ENCODE assay signal across 27 cellular contexts in the genomic region with DNA sequence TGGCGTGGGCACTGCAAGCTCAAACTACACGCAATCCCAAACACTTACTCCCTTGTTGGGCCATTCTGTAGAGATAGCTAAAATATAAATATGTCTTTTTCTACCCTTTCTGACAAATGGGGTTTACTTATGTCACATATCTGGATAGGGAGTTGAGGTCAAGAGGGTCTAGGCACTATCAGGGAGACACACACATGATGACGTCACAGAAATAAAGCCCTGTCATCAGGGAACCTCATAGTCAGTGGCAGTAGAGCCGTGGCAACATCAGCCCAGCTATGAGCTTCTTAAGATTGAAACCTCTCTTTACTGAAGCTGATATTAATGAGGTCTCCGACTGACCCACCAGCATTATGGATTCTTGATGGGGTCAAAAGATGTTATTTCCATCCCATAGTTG.
DNase-seq lines count a peak whose midpoint lies in the region; ATAC-seq, FAIRE-seq and TF ChIP-seq lines count a peak whose summit lies in the region.
"Had no signal": no experiment of that assay in that cellular context is flagged by ENCODE, and none has a peak within 500 bp of the region (broad histone marks: within the 10 kb centered on the region; RNA-seq: fewer than 3 reads in every experiment).

No MANE protein-coding gene starts in this region.

- no peaks in the 10 kb centered on the region for H3K36me3 ChIP-seq in HEK293 (ENCODE audit: control insufficient read depth in 2 of 2, insufficient read depth in 1 of 2, low read length in 2 of 2)
- H3K36me3 ChIP-seq in K562 (ENCODE audit: control insufficient read depth, insufficient read depth, low read length), result no peaks in the 10 kb centered on the region
- H3K36me3 ChIP-seq: BLaER1 treated with 17β-estradiol and CSF1 and Interleukin-3, amounts not matched to agents 10 nM and 100 nM had no signal

- ATAC-seq in K562, result no peak
- ATAC-seq: CD8-positive, alpha-beta T cell; GM12878 had no signal

- intact Hi-C loops in K562 (cut with micrococcal nuclease), result no loop called here

- no TSS peak for BruUV-seq in K562 (replicated peaks; lab: Mats Ljungman, UMichigan)

- no peak overlapping the region for H2AFZ ChIP-seq in K562 (ENCODE audit: low read depth, low read length)

- no peak for TF ChIP-seq CTCF in D721Med (IDR thresholded peaks at IDR 0.05; ENCODE audit: insufficient read depth, missing control alignments)
- TF ChIP-seq CTCF in HEK293 (tag by site-specific recombination; IDR thresholded peaks at IDR 0.05), result no peak
- no peak for TF ChIP-seq CTCF in K562 (IDR thresholded peaks at IDR 0.05 in 2 of 3, conservative IDR thresholded peaks at IDR 0.05 in 1 of 3; ENCODE audit: insufficient read depth in 2 of 3, low read depth in 1 of 3, low read length in 3 of 3)
- TF ChIP-seq CTCF in neural crest cell (conservative IDR thresholded peaks at IDR 0.05), result no peak

- H3K4me1 ChIP-seq in HEK293 (ENCODE audit: control insufficient read depth, insufficient read depth, low read length) (no peaks in the 10 kb centered on the region), K562 (replicated peaks in 1 of 2; ENCODE audit: control insufficient read depth in 2 of 2, insufficient read depth in 2 of 2, low read length in 2 of 2) (no peaks in the 10 kb centered on the region)
- H3K4me1 ChIP-seq: BLaER1 treated with 17β-estradiol and CSF1 and Interleukin-3, amounts not matched to agents 10 nM and 100 nM; Caco-2 had no signal

- FAIRE-seq in D721Med (lab: Jason Lieb, UNC) (peak; percentile 97), K562 (lab: Jason Lieb, UNC) (no peak)
- FAIRE-seq: GM12878, GM12892, GM18507 had no signal

- H3K9me3 Mint-ChIP-seq in neural crest cell, result no peaks in the 10 kb centered on the region

- no peak overlapping the region for H3K4me3 Mint-ChIP-seq in neural crest cell
- H3K4me3 Mint-ChIP-seq: B cell; CD4-positive, alpha-beta T cell; CD8-positive, alpha-beta T cell had no signal

- no peaks in the 10 kb centered on the region for H3K4me1 Mint-ChIP-seq in neural crest cell
- H3K4me1 Mint-ChIP-seq: B cell had no signal

- H3K36me3 Mint-ChIP-seq in neural crest cell (ENCODE audit: low read depth), result no peaks in the 10 kb centered on the region
- H3K36me3 Mint-ChIP-seq: CD8-positive, alpha-beta T cell had no signal

- WGBS in K562 (ENCODE audit: insufficient coverage, low coverage, missing lambda C conversion rate), result 0% methylated on average over 5 of the region's 5 CpGs

- H3K9me3 ChIP-seq in HEK293 (ENCODE audit: control insufficient read depth, insufficient read depth, low read depth, low read length) (no peaks in the 10 kb centered on the region), K562 (replicated peaks; ENCODE audit: control insufficient read depth, insufficient read depth, low read depth, low read length) (no peaks in the 10 kb centered on the region)
- H3K9me3 ChIP-seq: BLaER1 treated with 17β-estradiol and CSF1 and Interleukin-3, amounts not matched to agents 10 nM and 100 nM; Caco-2 had no signal

- POLR2A ChIA-PET in HEK293 (lab: Yijun Ruan, JAX) (no interaction called here), K562 (lab: Yijun Ruan, JAX) (no interaction called here)

- H3K4me2 ChIP-seq in K562 (ENCODE audit: insufficient read depth, low read length), result no peak overlapping the region
- H3K4me2 ChIP-seq: BLaER1 treated with 17β-estradiol and CSF1 and Interleukin-3, amounts not matched to agents 10 nM and 100 nM had no signal

- no peak for TF ChIP-seq RAD21 in K562 (CRISPR knock-in tag; conservative IDR thresholded peaks at IDR 0.05 in 1 of 2, IDR thresholded peaks at IDR 0.05 in 1 of 2)

- H3K27ac Mint-ChIP-seq in neural crest cell (ENCODE audit: unreplicated experiment), result peak overlapping the region; percentile 19
- H3K27ac Mint-ChIP-seq: B cell; CD4-positive, alpha-beta T cell; CD8-positive, alpha-beta T cell had no signal

- no peaks in the 10 kb centered on the region for H3K27me3 ChIP-seq in K562 (ENCODE audit: control insufficient read depth in 2 of 2, insufficient read depth in 2 of 2, low read length in 2 of 2)
- H3K27me3 ChIP-seq: BLaER1 treated with 17β-estradiol and CSF1 and Interleukin-3, amounts not matched to agents 10 nM and 100 nM had no signal

- no peak for TF ChIP-seq EP300 in K562 (IDR thresholded peaks at IDR 0.05; ENCODE audit: low read length)

- H3K9ac ChIP-seq in K562 (ENCODE audit: insufficient read depth in 1 of 2, low read depth in 2 of 2, low read length in 2 of 2), result no peak overlapping the region
- H3K9ac ChIP-seq: BLaER1 treated with 17β-estradiol and CSF1 and Interleukin-3, amounts not matched to agents 10 nM and 100 nM had no signal

- H3K4me3 ChIP-seq in HEK293 (ENCODE audit: low read depth, low read length), result no peak overlapping the region
- no peak overlapping the region for H3K4me3 ChIP-seq in K562
- H3K4me3 ChIP-seq: BLaER1 treated with 17β-estradiol and CSF1 and Interleukin-3, amounts not matched to agents 10 nM and 100 nM; GM12878 had no signal

- H3K27ac ChIP-seq in HEK293 (ENCODE audit: extremely low read depth, low read depth, low read length), result no peak overlapping the region
- no peak overlapping the region for H3K27ac ChIP-seq in K562 (ENCODE audit: extremely low read depth, low read depth, low read length)
- H3K27ac ChIP-seq: BLaER1 treated with 17β-estradiol and CSF1 and Interleukin-3, amounts not matched to agents 10 nM and 100 nM; C4-2B had no signal

- H3K79me2 ChIP-seq in K562 (ENCODE audit: control insufficient read depth, insufficient read depth, low read length), result no peaks in the 10 kb centered on the region

- H3K27me3 Mint-ChIP-seq in neural crest cell (ENCODE audit: low read depth), result no peaks in the 10 kb centered on the region
- H3K27me3 Mint-ChIP-seq: B cell; CD4-positive, alpha-beta T cell had no signal

- H3K9me1 ChIP-seq in K562 (ENCODE audit: control insufficient read depth, insufficient read depth, low read length), result no peaks in the 10 kb centered on the region

- no peaks in the 10 kb centered on the region for H4K20me1 ChIP-seq in K562 (replicated peaks; ENCODE audit: control insufficient read depth, insufficient read depth, low read length)
- H4K20me1 ChIP-seq: BLaER1 treated with 17β-estradiol and CSF1 and Interleukin-3, amounts not matched to agents 10 nM and 100 nM had no signal

- in situ Hi-C loops in K562 (cut with MboI), result no loop called here

- CTCF ChIA-PET in HEK293 (lab: Yijun Ruan, JAX) (no interaction called here), K562 (lab: Yijun Ruan, JAX; ENCODE audit: low intra/inter-chr PET ratio) (no interaction called here)

- no peak for DNase-seq in D721Med (ENCODE audit: insufficient read length, low spot score)
- peak in 1 of 4 experiments; percentile 0 for DNase-seq in K562 (ENCODE audit: extremely low read depth in 1 of 4, low spot score in 3 of 4)
- DNase-seq in neural crest cell (ENCODE audit: low read depth, low spot score), result no peak
- DNase-seq in SIG-M5 (lab: John Stamatoyannopoulos, UW), result no peak
- no peak for DNase-seq in NCI-H1092 (lab: John Stamatoyannopoulos, UW)
- no peak for DNase-seq in AG08395 (ENCODE audit: low spot score)
- DNase-seq: 8988T; ACHN; AML-193; Caco-2; Calu3; CD4-positive, alpha-beta T cell; CD8-positive, alpha-beta T cell; DMS 273 treated with DMSO at 0.1 percent for 48 hours; DMS153; DMS53; DMS79; DND-41; EL; GDM1 had no signal

- no peak for TF ChIP-seq POLR2A in K562 (conservative IDR thresholded peaks at IDR 0.05)

TF ChIP-seq in HEK293, 187 proteins besides CTCF, POLR2A, EP300 and RAD21 (continues in another document):
- TF ChIP-seq, protein P1, sequence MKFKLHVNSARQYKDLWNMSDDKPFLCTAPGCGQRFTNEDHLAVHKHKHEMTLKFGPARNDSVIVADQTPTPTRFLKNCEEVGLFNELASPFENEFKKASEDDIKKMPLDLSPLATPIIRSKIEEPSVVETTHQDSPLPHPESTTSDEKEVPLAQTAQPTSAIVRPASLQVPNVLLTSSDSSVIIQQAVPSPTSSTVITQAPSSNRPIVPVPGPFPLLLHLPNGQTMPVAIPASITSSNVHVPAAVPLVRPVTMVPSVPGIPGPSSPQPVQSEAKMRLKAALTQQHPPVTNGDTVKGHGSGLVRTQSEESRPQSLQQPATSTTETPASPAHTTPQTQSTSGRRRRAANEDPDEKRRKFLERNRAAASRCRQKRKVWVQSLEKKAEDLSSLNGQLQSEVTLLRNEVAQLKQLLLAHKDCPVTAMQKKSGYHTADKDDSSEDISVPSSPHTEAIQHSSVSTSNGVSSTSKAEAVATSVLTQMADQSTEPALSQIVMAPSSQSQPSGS (tag by site-specific recombination; IDR thresholded peaks at IDR 0.05; ENCODE audit: low read depth), result peak; percentile 28; the same call in 1 of the 2 replicates
- no peak for TF ChIP-seq PRDM1 (tag by site-specific recombination; IDR thresholded peaks at IDR 0.05)

TF ChIP-seq in K562, 482 proteins besides CTCF, POLR2A, EP300 and RAD21:
- no peak for TF ChIP-seq ATF1 (CRISPR knock-in tag; IDR thresholded peaks at IDR 0.05)
- peak; percentile 70 for TF ChIP-seq ATF1 (tag; IDR thresholded peaks at IDR 0.05)
- TF ChIP-seq ESRRB (CRISPR knock-in tag; IDR thresholded peaks at IDR 0.05; ENCODE audit: borderline replicate concordance), result no peak
